Comparison of ENCODE assay signal across 9 cellular contexts in genomic region chr11:415640-416041, GRCh38. TPM values are rescaled to one million over a fixed set of nuclear protein-coding genes. Genes with fewer than 3 reads are reported as not detected.
DNase-seq lines count a peak whose midpoint lies in the region; ATAC-seq and TF ChIP-seq lines count a peak whose summit lies in the region.
"Had no signal": no experiment of that assay in that cellular context is flagged by ENCODE, and none has a peak within 500 bp of the region (broad histone marks: within the 10 kb centered on the region; RNA-seq: fewer than 3 reads in every experiment).

No MANE protein-coding gene starts in this region.

- H3K4me1 ChIP-seq in liver (ENCODE audit: control insufficient read depth in 4 of 4, insufficient read depth in 4 of 4, low read length in 3 of 4) (peaks cover 7 to 47% (median 23%) of the 10 kb centered on the region in 4 donors), thymus (ENCODE audit: control insufficient read depth, insufficient read depth, low read length) (peaks cover 20% of the 10 kb centered on the region)

- H3K9me3 ChIP-seq in liver (ENCODE audit: control insufficient read depth in 4 of 4, low read length in 3 of 4) (no peaks in the 10 kb centered on the region), thymus (ENCODE audit: control insufficient read depth) (no peaks in the 10 kb centered on the region)

- H3K36me3 ChIP-seq in liver (ENCODE audit: control insufficient read depth in 4 of 4, insufficient read depth in 3 of 4, low read depth in 1 of 4, low read length in 3 of 4): no peaks in the 10 kb centered on the region
- H3K36me3 ChIP-seq in thymus (ENCODE audit: control insufficient read depth, insufficient read depth): no peaks in the 10 kb centered on the region

- no peak overlapping the region for H3K9ac ChIP-seq in liver (ENCODE audit: low read depth in 1 of 2, low read length in 2 of 2)

- TF ChIP-seq CTCF in liver (IDR thresholded peaks at IDR 0.05; ENCODE audit: low read depth, low read length, missing input control): no peak

- DNase-seq in activated CD8-positive, alpha-beta memory T cell treated with anti-CD3 and anti-CD28 coated beads, Interleukin-2, amount 10 ng/mL, durations not matched to agents 7 days and 5 days: no peak
- no peak for DNase-seq in activated CD8-positive, alpha-beta memory T cell treated with anti-CD3 and anti-CD28 coated beads, Interleukin-2, amount 50 U/mL, for 48 hours
- DNase-seq in activated T-helper 1 cell treated with anti-CD3 and anti-CD28 coated beads, Interleukin-12 subunit alpha, Interleukin-12 subunit beta, Interleukin-2, Interleukin-4 antibody, amounts not matched to agents 30 ng/mL and 10 ng/mL and 1 ng/mL, durations not matched to agents 14 hours and 24 hours and 36 hours (ENCODE audit: low spot score): no peak
- no peak for DNase-seq in stimulated activated CD4-positive, alpha-beta T cell treated with anti-CD3 and anti-CD28 coated beads, Interleukin-2, amount 100 ng/mL, for 48 hours

- peak; percentile 17 for ATAC-seq in activated CD8-positive, alpha-beta memory T cell treated with anti-CD3 and anti-CD28 coated beads, Interleukin-2, amount 10 ng/mL, durations not matched to agents 7 days and 5 days
- ATAC-seq in GM21515 (IDR thresholded peaks at IDR 0.05; ENCODE audit: unreplicated experiment) (no peak), GM19023 (IDR thresholded peaks at IDR 0.05; ENCODE audit: unreplicated experiment) (no peak)

- intact Hi-C loops in activated T-helper 1 cell treated with anti-CD3 and anti-CD28 coated beads, Interleukin-12 subunit alpha, Interleukin-12 subunit beta, Interleukin-2, Interleukin-4 antibody, amounts not matched to agents 30 ng/mL and 10 ng/mL and 1 ng/mL, durations not matched to agents 14 hours and 24 hours and 36 hours (cut with micrococcal nuclease): loop anchor here (1.0 to 5.0 kb wide), 5 partner anchors 8 to 179 kb away; partner anchors contain the start of genes IFITM1, PSMD13, RNH1 and SIRT3

- no peak for TF ChIP-seq RAD21 in liver (IDR thresholded peaks at IDR 0.05)

- H3K27me3 Mint-ChIP-seq in activated CD8-positive, alpha-beta memory T cell treated with anti-CD3 and anti-CD28 coated beads, Interleukin-2, amount 10 ng/mL, durations not matched to agents 7 days and 5 days: no peaks in the 10 kb centered on the region
- H3K27me3 Mint-ChIP-seq in activated T-helper 1 cell treated with anti-CD3 and anti-CD28 coated beads, Interleukin-12 subunit alpha, Interleukin-12 subunit beta, Interleukin-2, Interleukin-4 antibody, amounts not matched to agents 30 ng/mL and 10 ng/mL and 1 ng/mL, durations not matched to agents 14 hours and 24 hours and 36 hours (ENCODE audit: insufficient read depth): no peaks in the 10 kb centered on the region

- WGBS in liver: 74% methylated on average over 5 of the region's 5 CpGs
- 54% methylated on average over 5 of the region's 5 CpGs for WGBS in thymus

- no peaks in the 10 kb centered on the region for H3K9me3 Mint-ChIP-seq in activated CD8-positive, alpha-beta memory T cell treated with anti-CD3 and anti-CD28 coated beads, Interleukin-2, amount 10 ng/mL, durations not matched to agents 7 days and 5 days (ENCODE audit: low read depth)
- no peaks in the 10 kb centered on the region for H3K9me3 Mint-ChIP-seq in activated T-helper 1 cell treated with anti-CD3 and anti-CD28 coated beads, Interleukin-12 subunit alpha, Interleukin-12 subunit beta, Interleukin-2, Interleukin-4 antibody, amounts not matched to agents 30 ng/mL and 10 ng/mL and 1 ng/mL, durations not matched to agents 14 hours and 24 hours and 36 hours

- CTCF ChIA-PET in activated CD8-positive, alpha-beta memory T cell treated with anti-CD3 and anti-CD28 coated beads, Interleukin-2, amount 10 ng/mL, durations not matched to agents 7 days and 5 days (lab: Charles Lee): interaction anchor here (1.0 to 7.9 kb wide), 6 partner anchors 9 to 103 kb away, joined by 4 to 74 read pairs (median 13); partner anchors contain the start of genes ANO9 and PTDSS2

- peaks cover 2% of the 10 kb centered on the region for H3K36me3 Mint-ChIP-seq in activated CD8-positive, alpha-beta memory T cell treated with anti-CD3 and anti-CD28 coated beads, Interleukin-2, amount 10 ng/mL, durations not matched to agents 7 days and 5 days
- peaks cover 5% of the 10 kb centered on the region for H3K36me3 Mint-ChIP-seq in activated T-helper 1 cell treated with anti-CD3 and anti-CD28 coated beads, Interleukin-12 subunit alpha, Interleukin-12 subunit beta, Interleukin-2, Interleukin-4 antibody, amounts not matched to agents 30 ng/mL and 10 ng/mL and 1 ng/mL, durations not matched to agents 14 hours and 24 hours and 36 hours (ENCODE audit: low read depth)

- peaks cover 19% of the 10 kb centered on the region for H3K4me1 Mint-ChIP-seq in activated CD8-positive, alpha-beta memory T cell treated with anti-CD3 and anti-CD28 coated beads, Interleukin-2, amount 10 ng/mL, durations not matched to agents 7 days and 5 days
- H3K4me1 Mint-ChIP-seq in activated T-helper 1 cell treated with anti-CD3 and anti-CD28 coated beads, Interleukin-12 subunit alpha, Interleukin-12 subunit beta, Interleukin-2, Interleukin-4 antibody, amounts not matched to agents 30 ng/mL and 10 ng/mL and 1 ng/mL, durations not matched to agents 14 hours and 24 hours and 36 hours (ENCODE audit: low read depth): peaks cover 30% of the 10 kb centered on the region

- H3K4me3 ChIP-seq in liver (ENCODE audit: low read depth in 1 of 3, low read length in 3 of 3): no peak overlapping the region
- no peak overlapping the region for H3K4me3 ChIP-seq in thymus (ENCODE audit: low read length)

- no peaks in the 10 kb centered on the region for H3K27me3 ChIP-seq in liver (ENCODE audit: control insufficient read depth in 4 of 4, insufficient read depth in 4 of 4, low read length in 3 of 4)
- peaks cover 22% of the 10 kb centered on the region for H3K27me3 ChIP-seq in thymus (ENCODE audit: control insufficient read depth, insufficient read depth)

- peak overlapping the region; percentile 94 for H3K4me3 Mint-ChIP-seq in activated CD8-positive, alpha-beta memory T cell treated with anti-CD3 and anti-CD28 coated beads, Interleukin-2, amount 10 ng/mL, durations not matched to agents 7 days and 5 days
- H3K4me3 Mint-ChIP-seq in activated T-helper 1 cell treated with anti-CD3 and anti-CD28 coated beads, Interleukin-12 subunit alpha, Interleukin-12 subunit beta, Interleukin-2, Interleukin-4 antibody, amounts not matched to agents 30 ng/mL and 10 ng/mL and 1 ng/mL, durations not matched to agents 14 hours and 24 hours and 36 hours: peak overlapping the region; percentile 97

- peak overlapping the region; percentile 90 for H3K27ac Mint-ChIP-seq in activated CD8-positive, alpha-beta memory T cell treated with anti-CD3 and anti-CD28 coated beads, Interleukin-2, amount 10 ng/mL, durations not matched to agents 7 days and 5 days
- H3K27ac Mint-ChIP-seq in activated T-helper 1 cell treated with anti-CD3 and anti-CD28 coated beads, Interleukin-12 subunit alpha, Interleukin-12 subunit beta, Interleukin-2, Interleukin-4 antibody, amounts not matched to agents 30 ng/mL and 10 ng/mL and 1 ng/mL, durations not matched to agents 14 hours and 24 hours and 36 hours: peak overlapping the region; percentile 79

- H3K27ac ChIP-seq in liver (ENCODE audit: low read depth in 1 of 2, low read length in 2 of 2) (peak overlapping the region; percentile 23 to 65), thymus (ENCODE audit: low read depth) (peak overlapping the region; percentile 3)
- H3K27ac ChIP-seq: epithelial cell of prostate had no signal

TF ChIP-seq in liver, 16 proteins besides CTCF, POLR2A, EP300 and RAD21 (continues in another document):
- TF ChIP-seq JUND (IDR thresholded peaks at IDR 0.05) (no peak), RXRA (IDR thresholded peaks at IDR 0.05) (no peak)

RNA-seq across cellular contexts. Expression of gene SIGIRR, which starts 0.8 kb away (rescaled TPM):
- total RNA-seq in activated CD8-positive, alpha-beta memory T cell treated with anti-CD3 and anti-CD28 coated beads, Interleukin-2, amount 10 ng/mL, durations not matched to agents 7 days and 5 days: 100 to 1,000 TPM in 1 of 2 experiments, 10 to 100 TPM in 1; 96.2 to 198 TPM
- total RNA-seq in activated T-helper 1 cell treated with anti-CD3 and anti-CD28 coated beads, Interleukin-12 subunit alpha, Interleukin-12 subunit beta, Interleukin-2, Interleukin-4 antibody, amounts not matched to agents 30 ng/mL and 10 ng/mL and 1 ng/mL, durations not matched to agents 14 hours and 24 hours and 36 hours: 38.3 and 43.9 TPM in 2 replicates
- 10 to 100 TPM; 12.4 to 46.7 TPM for total RNA-seq in liver
- polyA plus RNA-seq in liver: 10 to 100 TPM; 70.6 to 87.7 TPM
- 153 TPM for polyA plus RNA-seq in thymus

RNA-seq across cellular contexts. Expression of gene PKP3, which starts 21.6 kb away (rescaled TPM):
- under 1 TPM; 0.09 to 0.18 TPM for total RNA-seq in activated CD8-positive, alpha-beta memory T cell treated with anti-CD3 and anti-CD28 coated beads, Interleukin-2, amount 10 ng/mL, durations not matched to agents 7 days and 5 days
- total RNA-seq in activated T-helper 1 cell treated with anti-CD3 and anti-CD28 coated beads, Interleukin-12 subunit alpha, Interleukin-12 subunit beta, Interleukin-2, Interleukin-4 antibody, amounts not matched to agents 30 ng/mL and 10 ng/mL and 1 ng/mL, durations not matched to agents 14 hours and 24 hours and 36 hours: not detected in 2 replicates
- total RNA-seq in liver: under 1 TPM; 0.25 to 0.37 TPM
- polyA plus RNA-seq in liver (under 1 TPM in 1 of 2 donors, not detected in 1; 0.08 TPM), thymus (26.5 TPM)

RNA-seq across cellular contexts. Expression of gene ANO9, which starts 26.2 kb away (rescaled TPM):
- 10 to 100 TPM; 33.0 to 79.4 TPM for total RNA-seq in activated CD8-positive, alpha-beta memory T cell treated with anti-CD3 and anti-CD28 coated beads, Interleukin-2, amount 10 ng/mL, durations not matched to agents 7 days and 5 days
- total RNA-seq in activated T-helper 1 cell treated with anti-CD3 and anti-CD28 coated beads, Interleukin-12 subunit alpha, Interleukin-12 subunit beta, Interleukin-2, Interleukin-4 antibody, amounts not matched to agents 30 ng/mL and 10 ng/mL and 1 ng/mL, durations not matched to agents 14 hours and 24 hours and 36 hours: 33.1 and 33.8 TPM in 2 replicates
- under 1 TPM; 0.37 to 0.75 TPM for total RNA-seq in liver
- polyA plus RNA-seq in liver (under 1 TPM; 0.20 to 0.42 TPM), thymus (114 TPM)

RNA-seq across cellular contexts. Expression of gene PTDSS2, which starts 34.4 kb away (rescaled TPM):
- 10 to 100 TPM; 26.6 to 31.2 TPM for total RNA-seq in activated CD8-positive, alpha-beta memory T cell treated with anti-CD3 and anti-CD28 coated beads, Interleukin-2, amount 10 ng/mL, durations not matched to agents 7 days and 5 days
- total RNA-seq in activated T-helper 1 cell treated with anti-CD3 and anti-CD28 coated beads, Interleukin-12 subunit alpha, Interleukin-12 subunit beta, Interleukin-2, Interleukin-4 antibody, amounts not matched to agents 30 ng/mL and 10 ng/mL and 1 ng/mL, durations not matched to agents 14 hours and 24 hours and 36 hours: 31.0 and 33.9 TPM in 2 replicates
- total RNA-seq in liver: 10 to 100 TPM; 12.0 to 15.6 TPM
- polyA plus RNA-seq in liver (1 to 10 TPM; 5.1 to 8.4 TPM), thymus (24.1 TPM)

RNA-seq across cellular contexts. Expression of gene B4GALNT4, which starts 46.3 kb away (rescaled TPM):
- under 1 TPM in 1 of 2 experiments, not detected in 1; 0.32 TPM for total RNA-seq in activated CD8-positive, alpha-beta memory T cell treated with anti-CD3 and anti-CD28 coated beads, Interleukin-2, amount 10 ng/mL, durations not matched to agents 7 days and 5 days
- 3.8 and 5.1 TPM in 2 replicates for total RNA-seq in activated T-helper 1 cell treated with anti-CD3 and anti-CD28 coated beads, Interleukin-12 subunit alpha, Interleukin-12 subunit beta, Interleukin-2, Interleukin-4 antibody, amounts not matched to agents 30 ng/mL and 10 ng/mL and 1 ng/mL, durations not matched to agents 14 hours and 24 hours and 36 hours
- under 1 TPM; 0.42 TPM for total RNA-seq in liver
- polyA plus RNA-seq in liver: under 1 TPM in 1 of 2 donors, not detected in 1; 0.15 TPM
- 6.1 TPM for polyA plus RNA-seq in thymus

Comparison
In these comparisons a context has a peak if more than half of its experiments do, and no peak if none do; other contexts are left out.
1. RNA of gene ANO9, which starts 26.2 kb away (total RNA-seq): 33.0 to 79.4 TPM in activated CD8-positive, alpha-beta memory T cell treated with anti-CD3 and anti-CD28 coated beads, Interleukin-2, amount 10 ng/mL, durations not matched to agents 7 days and 5 days and 33.1 to 33.8 TPM in activated T-helper 1 cell treated with anti-CD3 and anti-CD28 coated beads, Interleukin-12 subunit alpha, Interleukin-12 subunit beta, Interleukin-2, Interleukin-4 antibody, amounts not matched to agents 30 ng/mL and 10 ng/mL and 1 ng/mL, durations not matched to agents 14 hours and 24 hours and 36 hours; 0.37 to 0.75 TPM in liver; every median in the first group is over 10 times any median in the second.